8 cellular contexts compared by ENCODE assay signal in the genomic region with DNA sequence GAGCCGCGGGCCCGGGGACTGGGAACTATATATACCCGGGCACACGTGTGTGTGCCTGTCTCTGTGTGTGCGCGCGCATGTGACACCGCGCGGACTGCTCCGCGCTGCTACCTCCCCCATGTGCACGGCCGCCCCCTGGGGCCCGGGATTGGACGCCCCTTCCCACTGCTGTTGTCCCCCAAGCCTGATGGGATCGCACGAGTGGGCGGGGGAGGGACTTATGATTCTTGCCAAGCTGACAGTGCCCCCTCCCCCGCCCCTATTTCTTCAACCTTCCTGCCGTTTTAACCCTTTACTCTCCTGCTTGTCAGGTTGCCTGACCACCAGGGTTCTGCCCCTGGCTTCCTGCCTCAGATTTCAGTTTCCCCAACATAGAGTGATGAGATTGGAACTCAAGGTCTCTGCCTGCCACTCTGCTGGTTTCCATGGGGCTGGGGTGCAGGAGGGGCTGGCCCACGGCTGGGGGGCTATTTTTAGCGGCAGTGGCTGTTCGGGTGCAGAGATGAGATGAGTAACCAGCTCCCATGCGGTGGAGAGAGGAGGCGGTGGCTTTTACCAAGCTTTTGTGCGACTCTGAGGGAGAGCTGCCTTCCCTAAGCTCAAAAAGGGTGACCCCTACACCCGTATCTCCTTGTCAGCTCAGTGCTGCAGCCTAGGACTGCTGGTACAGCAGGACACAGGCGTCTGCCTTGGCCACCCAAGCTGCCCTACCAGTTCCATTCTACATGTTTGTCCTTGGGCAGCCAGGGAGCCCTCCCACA. TPM values are rescaled to one million over a fixed set of nuclear protein-coding genes. Genes with fewer than 3 reads are reported as not detected.
DNase-seq lines count a peak whose midpoint lies in the region; TF ChIP-seq lines count a peak whose summit lies in the region.

Gene DDN (minus strand): TSS at position 5 of the 761 bp plus-strand sequence. CDS start 88 bp downstream, outside the sequence.

- no peaks in the 10 kb centered on the region for H3K9me3 ChIP-seq in WERI-Rb-1 (ENCODE audit: severe bottlenecking)
- no peaks in the 10 kb centered on the region for H3K9me3 ChIP-seq in stomach smooth muscle (ENCODE audit: control insufficient read depth in 2 of 2, low read length in 2 of 2)

- peak; percentile 36 to 65 for DNase-seq in SHP77 (lab: John Stamatoyannopoulos, UW)
- DNase-seq in SHP77 treated with DMSO at 0.1 percent for 48 hours (lab: John Stamatoyannopoulos, UW): no peak
- DNase-seq in HuH-7.5 (ENCODE audit: low spot score): peak; percentile 70
- peak; percentile 49 for DNase-seq in WERI-Rb-1
- DNase-seq in dermis blood vessel endothelial cell: peak; percentile 45
- DNase-seq in lung microvascular endothelial cell (ENCODE audit: low read depth in 2 of 2): peak; percentile 42 to 58
- no peak for DNase-seq in NCI-H510A treated with DMSO at 0.1 percent for 48 hours (lab: John Stamatoyannopoulos, UW)

- H3K27ac ChIP-seq in WERI-Rb-1 (no peak within 1 kb of the TSS), stomach smooth muscle (ENCODE audit: low read length) (no peak within 1 kb of the TSS)

- H3K4me1 ChIP-seq in stomach smooth muscle (ENCODE audit: control insufficient read depth, insufficient read depth, low read length): peaks cover 38% of the 10 kb centered on the region

- H3K4me3 ChIP-seq in WERI-Rb-1 (ENCODE audit: low read depth, low read length) (peak within 1 kb of the TSS; percentile 43), stomach smooth muscle (ENCODE audit: low read length in 2 of 2) (peak within 1 kb of the TSS; percentile 41 to 65)

- H3K27me3 ChIP-seq in WERI-Rb-1 (ENCODE audit: insufficient read depth, low read depth, severe bottlenecking) (peaks cover 8% of the 10 kb centered on the region), stomach smooth muscle (ENCODE audit: control insufficient read depth in 1 of 2, insufficient read depth in 2 of 2, low read length in 2 of 2) (peaks cover 61 to 73% of the 10 kb centered on the region in 2 donors)

- TF ChIP-seq CTCF in WERI-Rb-1 (IDR thresholded peaks at IDR 0.05; ENCODE audit: low read depth, low read length): no peak

- H3K9ac ChIP-seq in stomach smooth muscle (ENCODE audit: low read length in 2 of 2): no peak within 1 kb of the TSS

- H3K36me3 ChIP-seq in WERI-Rb-1 (no peaks in the 10 kb centered on the region), stomach smooth muscle (ENCODE audit: control insufficient read depth in 2 of 2, insufficient read depth in 2 of 2, low read length in 2 of 2) (peaks cover 27 to 31% of the 10 kb centered on the region in 2 donors)

RNA-seq across cellular contexts. Expression of gene DDN, which starts in this region (rescaled TPM):
- total RNA-seq in dermis blood vessel endothelial cell (under 0.01 and 0.19 TPM in 2 replicates), lung microvascular endothelial cell (under 0.01 TPM in 1 of 2 replicates, not detected in the other)

Comparison
In these comparisons a context has a peak if more than half of its experiments do, and no peak if none do; other contexts are left out.
1. DNase-seq: peak in SHP77 (2 of 2), HuH-7.5 (single experiment) and WERI-Rb-1 (single experiment); none in SHP77 treated with DMSO at 0.1 percent for 48 hours (single experiment) and NCI-H510A treated with DMSO at 0.1 percent for 48 hours (single experiment).
2. Peak in DNase-seq in dermis blood vessel endothelial cell; RNA of the gene not detected or under 1 TPM.
3. Peak in DNase-seq in lung microvascular endothelial cell; RNA of the gene not detected or under 1 TPM.